Comparison of ENCODE assay signal across 1 cellular context in genomic region chr20:58627212-58628072, GRCh38.
TF ChIP-seq lines count a peak whose summit lies in the region.

No MANE protein-coding gene starts in this region.

TF ChIP-seq in GM23338, 12 proteins besides CTCF, POLR2A, EP300 and RAD21 (continued from another document):
- TF ChIP-seq, protein P1, sequence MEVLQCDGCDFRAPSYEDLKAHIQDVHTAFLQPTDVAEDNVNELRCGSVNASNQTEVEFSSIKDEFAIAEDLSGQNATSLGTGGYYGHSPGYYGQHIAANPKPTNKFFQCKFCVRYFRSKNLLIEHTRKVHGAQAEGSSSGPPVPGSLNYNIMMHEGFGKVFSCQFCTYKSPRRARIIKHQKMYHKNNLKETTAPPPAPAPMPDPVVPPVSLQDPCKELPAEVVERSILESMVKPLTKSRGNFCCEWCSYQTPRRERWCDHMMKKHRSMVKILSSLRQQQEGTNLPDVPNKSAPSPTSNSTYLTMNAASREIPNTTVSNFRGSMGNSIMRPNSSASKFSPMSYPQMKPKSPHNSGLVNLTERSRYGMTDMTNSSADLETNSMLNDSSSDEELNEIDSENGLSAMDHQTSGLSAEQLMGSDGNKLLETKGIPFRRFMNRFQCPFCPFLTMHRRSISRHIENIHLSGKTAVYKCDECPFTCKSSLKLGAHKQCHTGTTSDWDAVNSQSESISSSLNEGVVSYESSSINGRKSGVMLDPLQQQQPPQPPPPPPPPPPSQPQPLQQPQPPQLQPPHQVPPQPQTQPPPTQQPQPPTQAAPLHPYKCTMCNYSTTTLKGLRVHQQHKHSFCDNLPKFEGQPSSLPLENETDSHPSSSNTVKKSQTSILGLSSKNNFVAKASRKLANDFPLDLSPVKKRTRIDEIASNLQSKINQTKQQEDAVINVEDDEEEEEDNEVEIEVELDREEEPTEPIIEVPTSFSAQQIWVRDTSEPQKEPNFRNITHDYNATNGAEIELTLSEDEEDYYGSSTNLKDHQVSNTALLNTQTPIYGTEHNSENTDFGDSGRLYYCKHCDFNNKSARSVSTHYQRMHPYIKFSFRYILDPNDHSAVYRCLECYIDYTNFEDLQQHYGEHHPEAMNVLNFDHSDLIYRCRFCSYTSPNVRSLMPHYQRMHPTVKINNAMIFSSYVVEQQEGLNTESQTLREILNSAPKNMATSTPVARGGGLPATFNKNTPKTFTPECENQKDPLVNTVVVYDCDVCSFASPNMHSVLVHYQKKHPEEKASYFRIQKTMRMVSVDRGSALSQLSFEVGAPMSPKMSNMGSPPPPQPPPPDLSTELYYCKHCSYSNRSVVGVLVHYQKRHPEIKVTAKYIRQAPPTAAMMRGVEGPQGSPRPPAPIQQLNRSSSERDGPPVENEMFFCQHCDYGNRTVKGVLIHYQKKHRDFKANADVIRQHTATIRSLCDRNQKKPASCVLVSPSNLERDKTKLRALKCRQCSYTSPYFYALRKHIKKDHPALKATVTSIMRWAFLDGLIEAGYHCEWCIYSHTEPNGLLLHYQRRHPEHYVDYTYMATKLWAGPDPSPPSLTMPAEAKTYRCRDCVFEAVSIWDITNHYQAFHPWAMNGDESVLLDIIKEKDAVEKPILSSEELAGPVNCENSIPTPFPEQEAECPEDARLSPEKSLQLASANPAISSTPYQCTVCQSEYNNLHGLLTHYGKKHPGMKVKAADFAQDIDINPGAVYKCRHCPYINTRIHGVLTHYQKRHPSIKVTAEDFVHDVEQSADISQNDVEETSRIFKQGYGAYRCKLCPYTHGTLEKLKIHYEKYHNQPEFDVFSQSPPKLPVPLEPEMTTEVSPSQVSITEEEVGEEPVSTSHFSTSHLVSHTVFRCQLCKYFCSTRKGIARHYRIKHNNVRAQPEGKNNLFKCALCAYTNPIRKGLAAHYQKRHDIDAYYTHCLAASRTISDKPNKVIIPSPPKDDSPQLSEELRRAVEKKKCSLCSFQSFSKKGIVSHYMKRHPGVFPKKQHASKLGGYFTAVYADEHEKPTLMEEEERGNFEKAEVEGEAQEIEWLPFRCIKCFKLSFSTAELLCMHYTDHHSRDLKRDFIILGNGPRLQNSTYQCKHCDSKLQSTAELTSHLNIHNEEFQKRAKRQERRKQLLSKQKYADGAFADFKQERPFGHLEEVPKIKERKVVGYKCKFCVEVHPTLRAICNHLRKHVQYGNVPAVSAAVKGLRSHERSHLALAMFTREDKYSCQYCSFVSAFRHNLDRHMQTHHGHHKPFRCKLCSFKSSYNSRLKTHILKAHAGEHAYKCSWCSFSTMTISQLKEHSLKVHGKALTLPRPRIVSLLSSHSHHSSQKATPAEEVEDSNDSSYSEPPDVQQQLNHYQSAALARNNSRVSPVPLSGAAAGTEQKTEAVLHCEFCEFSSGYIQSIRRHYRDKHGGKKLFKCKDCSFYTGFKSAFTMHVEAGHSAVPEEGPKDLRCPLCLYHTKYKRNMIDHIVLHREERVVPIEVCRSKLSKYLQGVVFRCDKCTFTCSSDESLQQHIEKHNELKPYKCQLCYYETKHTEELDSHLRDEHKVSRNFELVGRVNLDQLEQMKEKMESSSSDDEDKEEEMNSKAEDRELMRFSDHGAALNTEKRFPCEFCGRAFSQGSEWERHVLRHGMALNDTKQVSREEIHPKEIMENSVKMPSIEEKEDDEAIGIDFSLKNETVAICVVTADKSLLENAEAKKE (CRISPR knock-in tag; IDR thresholded peaks at IDR 0.05): no peak
- TF ChIP-seq JUNB (IDR thresholded peaks at IDR 0.05; ENCODE audit: unreplicated experiment): no peak
